1 cellular context compared by ENCODE assay signal in genomic region chr22:41517172-41518047, GRCh38.
TF ChIP-seq lines count a peak whose summit lies in the region.

No MANE protein-coding gene starts in this region.

TF ChIP-seq in HepG2, 621 proteins besides CTCF, POLR2A, EP300 and RAD21 (continued from another document):
- TF ChIP-seq ZBTB46 (CRISPR knock-in tag; IDR thresholded peaks at IDR 0.05; ENCODE audit: borderline replicate concordance): no peak
- no peak for TF ChIP-seq ZNF660 (CRISPR knock-in tag; IDR thresholded peaks at IDR 0.05; ENCODE audit: borderline replicate concordance, low read depth)
- TF ChIP-seq UBTF (CRISPR knock-in tag; IDR thresholded peaks at IDR 0.05): 0 out of 2 replicates have a peak, but pooled peaks have one; percentile 23
- no peak for TF ChIP-seq GPN1 (CRISPR knock-in tag; IDR thresholded peaks at IDR 0.05; ENCODE audit: borderline replicate concordance)
- TF ChIP-seq ZNF44 (CRISPR knock-in tag; IDR thresholded peaks at IDR 0.05): no peak
- TF ChIP-seq SMARCE1 (IDR thresholded peaks at IDR 0.05; ENCODE audit: borderline replicate concordance): no peak
- TF ChIP-seq RFX1 (IDR thresholded peaks at IDR 0.05): no peak
- TF ChIP-seq ZFP62 (CRISPR knock-in tag; IDR thresholded peaks at IDR 0.05): no peak
- TF ChIP-seq HNRNPUL1 (IDR thresholded peaks at IDR 0.05; ENCODE audit: low read depth, low read length): no peak
- no peak for TF ChIP-seq DZIP1 (CRISPR knock-in tag; IDR thresholded peaks at IDR 0.05)
- TF ChIP-seq ZNF704 (CRISPR knock-in tag; IDR thresholded peaks at IDR 0.05; ENCODE audit: borderline replicate concordance): no peak
- TF ChIP-seq ZNF543 (CRISPR knock-in tag; IDR thresholded peaks at IDR 0.05): no peak
- TF ChIP-seq PRPF4 (IDR thresholded peaks at IDR 0.05; ENCODE audit: low read depth, low read length, poor library complexity, severe bottlenecking): no peak
- no peak for TF ChIP-seq ZNF883 (CRISPR knock-in tag; IDR thresholded peaks at IDR 0.05; ENCODE audit: not compliant biosample characterization)
- no peak for TF ChIP-seq TCF12 (IDR thresholded peaks at IDR 0.05)
- TF ChIP-seq TCF12 (CRISPR knock-in tag; IDR thresholded peaks at IDR 0.05): no peak
- no peak for TF ChIP-seq ZNF674 (CRISPR knock-in tag; IDR thresholded peaks at IDR 0.05; ENCODE audit: low read depth)
- TF ChIP-seq SP2 (CRISPR knock-in tag; IDR thresholded peaks at IDR 0.05): no peak
- TF ChIP-seq ZNF563 (CRISPR knock-in tag; IDR thresholded peaks at IDR 0.05): no peak
- TF ChIP-seq ZNF574 (CRISPR knock-in tag; IDR thresholded peaks at IDR 0.05): no peak
- no peak for TF ChIP-seq NFKBIZ (CRISPR knock-in tag; IDR thresholded peaks at IDR 0.05)
- peak; percentile 92 for TF ChIP-seq STAG1 (CRISPR knock-in tag; IDR thresholded peaks at IDR 0.05)
- TF ChIP-seq ARID3A (IDR thresholded peaks at IDR 0.05; ENCODE audit: low read depth, low read length): no peak
- TF ChIP-seq ZNF276 (CRISPR knock-in tag; IDR thresholded peaks at IDR 0.05; ENCODE audit: low read depth): no peak
- peak; percentile 66; the same call in 1 of the 2 replicates for TF ChIP-seq SP4 (CRISPR knock-in tag; IDR thresholded peaks at IDR 0.05)
- no peak for TF ChIP-seq NRL (CRISPR knock-in tag; IDR thresholded peaks at IDR 0.05; ENCODE audit: borderline replicate concordance)
- TF ChIP-seq KDM3A (CRISPR knock-in tag; IDR thresholded peaks at IDR 0.05; ENCODE audit: low read depth): no peak
- TF ChIP-seq BCL3 (CRISPR knock-in tag; IDR thresholded peaks at IDR 0.05): no peak
- no peak for TF ChIP-seq ZNF766 (CRISPR knock-in tag; IDR thresholded peaks at IDR 0.05; ENCODE audit: borderline replicate concordance)
- TF ChIP-seq MXI1 (IDR thresholded peaks at IDR 0.05; ENCODE audit: borderline replicate concordance, low read depth, low read length): no peak
- TF ChIP-seq ZMYM4 (CRISPR knock-in tag; IDR thresholded peaks at IDR 0.05): no peak
- TF ChIP-seq RERE (CRISPR knock-in tag; IDR thresholded peaks at IDR 0.05; ENCODE audit: low read depth): no peak
- no peak for TF ChIP-seq ZFP1 (CRISPR knock-in tag; IDR thresholded peaks at IDR 0.05)
- no peak for TF ChIP-seq ZNF264 (CRISPR knock-in tag; IDR thresholded peaks at IDR 0.05)
- TF ChIP-seq ATF3 (CRISPR knock-in tag; IDR thresholded peaks at IDR 0.05): no peak
